20 cellular contexts compared by ENCODE assay signal in genomic region chr19:5109560-5109959, GRCh38.
"Had no signal": no experiment of that assay in that cellular context is flagged by ENCODE, and none has a peak within 500 bp of the region (broad histone marks: within the 10 kb centered on the region; RNA-seq: fewer than 3 reads in every experiment).

No MANE protein-coding gene starts in this region.

- H3K27ac Mint-ChIP-seq: activated CD4-positive, alpha-beta T cell treated with anti-CD3 and anti-CD28 coated beads, Interleukin-2, amount 10 ng/mL, durations not matched to agents 24 days and 14 days; activated CD8-positive, alpha-beta T cell treated with anti-CD3 and anti-CD28 coated beads, Interleukin-2, amount 10 ng/mL, durations not matched to agents 7 days and 5 days; activated naive CD8-positive, alpha-beta T cell treated with anti-CD3 and anti-CD28 coated beads, Interleukin-2, amount 10 ng/mL, durations not matched to agents 7 days and 5 days; activated T-helper 1 cell treated with anti-CD3 and anti-CD28 coated beads, Interleukin-12 subunit alpha, Interleukin-12 subunit beta, Interleukin-2, Interleukin-4 antibody, amounts not matched to agents 30 ng/mL and 10 ng/mL and 1 ng/mL, durations not matched to agents 14 hours and 24 hours and 36 hours; naive thymus-derived CD4-positive, alpha-beta T cell; stimulated activated memory B cell treated with anti-CD40 and anti-IgM and Interleukin-4, amounts not matched to agents 10 μg/mL and 1 μg/mL and 100 μg/mL, for 72 hours; T-helper 1 cell treated with Interleukin-12 subunit alpha and Interleukin-12 subunit beta and Interleukin-4 antibody, amounts not matched to agents 30 μg/mL and 1 μg/mL, for 36 hours had no signal

- H3K9me3 ChIP-seq: gastroesophageal sphincter, left ventricle myocardium inferior, mucosa of descending colon, thyroid gland had no signal

- H3K27ac ChIP-seq: gastroesophageal sphincter, left ventricle myocardium inferior, thyroid gland had no signal

- ATAC-seq: activated CD8-positive, alpha-beta T cell treated with anti-CD3 and anti-CD28 coated beads, Interleukin-2, amount 10 ng/mL, durations not matched to agents 7 days and 5 days; gastroesophageal sphincter; mucosa of descending colon; naive thymus-derived CD4-positive, alpha-beta T cell; stimulated activated memory B cell treated with anti-CD40 and anti-IgM and Interleukin-4, amounts not matched to agents 10 μg/mL and 1 μg/mL and 100 μg/mL, for 72 hours had no signal

- H3K27me3 ChIP-seq: gastroesophageal sphincter, thyroid gland had no signal

- H3K27me3 Mint-ChIP-seq: activated CD4-positive, alpha-beta T cell treated with anti-CD3 and anti-CD28 coated beads, Interleukin-2, amount 10 ng/mL, durations not matched to agents 24 days and 14 days; activated naive CD8-positive, alpha-beta T cell treated with anti-CD3 and anti-CD28 coated beads, Interleukin-2, amount 10 ng/mL, durations not matched to agents 7 days and 5 days; naive thymus-derived CD4-positive, alpha-beta T cell; stimulated activated memory B cell treated with anti-CD40 and anti-IgM and Interleukin-4, amounts not matched to agents 10 μg/mL and 1 μg/mL and 100 μg/mL, for 72 hours had no signal

- FAIRE-seq: bronchial epithelial cell, kidney, urothelium cell line had no signal

- H3K4me3 ChIP-seq: gastroesophageal sphincter, left ventricle myocardium inferior, mucosa of descending colon, thyroid gland had no signal

- H3K36me3 Mint-ChIP-seq: activated naive CD8-positive, alpha-beta T cell treated with anti-CD3 and anti-CD28 coated beads, Interleukin-2, amount 10 ng/mL, durations not matched to agents 7 days and 5 days had no signal

- H3K9me3 Mint-ChIP-seq: activated CD4-positive, alpha-beta T cell treated with anti-CD3 and anti-CD28 coated beads, Interleukin-2, amount 10 ng/mL, durations not matched to agents 24 days and 14 days; activated naive CD8-positive, alpha-beta T cell treated with anti-CD3 and anti-CD28 coated beads, Interleukin-2, amount 10 ng/mL, durations not matched to agents 7 days and 5 days; activated T-helper 1 cell treated with anti-CD3 and anti-CD28 coated beads, Interleukin-12 subunit alpha, Interleukin-12 subunit beta, Interleukin-2, Interleukin-4 antibody, amounts not matched to agents 30 ng/mL and 10 ng/mL and 1 ng/mL, durations not matched to agents 14 hours and 24 hours and 36 hours; naive thymus-derived CD4-positive, alpha-beta T cell; stimulated activated memory B cell treated with anti-CD40 and anti-IgM and Interleukin-4, amounts not matched to agents 10 μg/mL and 1 μg/mL and 100 μg/mL, for 72 hours; T-helper 1 cell treated with Interleukin-12 subunit alpha and Interleukin-12 subunit beta and Interleukin-4 antibody, amounts not matched to agents 30 μg/mL and 1 μg/mL, for 36 hours had no signal

- H3K4me1 ChIP-seq: thyroid gland had no signal

- H3K4me1 Mint-ChIP-seq: activated CD4-positive, alpha-beta T cell treated with anti-CD3 and anti-CD28 coated beads, Interleukin-2, amount 10 ng/mL, durations not matched to agents 24 days and 14 days; activated naive CD8-positive, alpha-beta T cell treated with anti-CD3 and anti-CD28 coated beads, Interleukin-2, amount 10 ng/mL, durations not matched to agents 7 days and 5 days; naive thymus-derived CD4-positive, alpha-beta T cell; stimulated activated memory B cell treated with anti-CD40 and anti-IgM and Interleukin-4, amounts not matched to agents 10 μg/mL and 1 μg/mL and 100 μg/mL, for 72 hours had no signal

- H3K4me3 Mint-ChIP-seq: activated CD4-positive, alpha-beta T cell treated with anti-CD3 and anti-CD28 coated beads, Interleukin-2, amount 10 ng/mL, durations not matched to agents 24 days and 14 days; activated CD8-positive, alpha-beta T cell treated with anti-CD3 and anti-CD28 coated beads, Interleukin-2, amount 10 ng/mL, durations not matched to agents 7 days and 5 days; activated naive CD8-positive, alpha-beta T cell treated with anti-CD3 and anti-CD28 coated beads, Interleukin-2, amount 10 ng/mL, durations not matched to agents 7 days and 5 days; activated T-helper 1 cell treated with anti-CD3 and anti-CD28 coated beads, Interleukin-12 subunit alpha, Interleukin-12 subunit beta, Interleukin-2, Interleukin-4 antibody, amounts not matched to agents 30 ng/mL and 10 ng/mL and 1 ng/mL, durations not matched to agents 14 hours and 24 hours and 36 hours; naive thymus-derived CD4-positive, alpha-beta T cell; stimulated activated memory B cell treated with anti-CD40 and anti-IgM and Interleukin-4, amounts not matched to agents 10 μg/mL and 1 μg/mL and 100 μg/mL, for 72 hours; T-helper 1 cell treated with Interleukin-12 subunit alpha and Interleukin-12 subunit beta and Interleukin-4 antibody, amounts not matched to agents 30 μg/mL and 1 μg/mL, for 36 hours had no signal

- DNase-seq: activated CD4-positive, alpha-beta T cell treated with anti-CD3 and anti-CD28 coated beads, Interleukin-2, amount 10 ng/mL, durations not matched to agents 24 days and 14 days; activated CD4-positive, CD25-positive, alpha-beta regulatory T cell; activated CD8-positive, alpha-beta memory T cell treated with anti-CD3 and anti-CD28 coated beads, Interleukin-2, amount 50 U/mL, for 48 hours; activated CD8-positive, alpha-beta T cell treated with anti-CD3 and anti-CD28 coated beads, Interleukin-2, amount 10 ng/mL, durations not matched to agents 7 days and 5 days; activated naive CD4-positive, alpha-beta T cell; activated naive CD8-positive, alpha-beta T cell treated with anti-CD3 and anti-CD28 coated beads, Interleukin-2, amount 10 ng/mL, durations not matched to agents 7 days and 5 days; dermis blood vessel endothelial cell; kidney; left ventricle myocardium inferior; mucosa of descending colon; naive thymus-derived CD4-positive, alpha-beta T cell; retina; stimulated activated CD4-positive, alpha-beta T cell treated with anti-CD3 and anti-CD28 coated beads, Interleukin-2, amount 100 ng/mL, for 48 hours; thyroid gland had no signal
